ENCODE assay signal across 19 cellular contexts in genomic region chr19:13039211-13039789, GRCh38. TPM values are rescaled to one million over a fixed set of nuclear protein-coding genes. Genes with fewer than 3 reads are reported as not detected.
DNase-seq lines count a peak whose midpoint lies in the region; ATAC-seq and TF ChIP-seq lines count a peak whose summit lies in the region.
"Had no signal": no experiment of that assay in that cellular context is flagged by ENCODE, and none has a peak within 500 bp of the region (broad histone marks: within the 10 kb centered on the region; RNA-seq: fewer than 3 reads in every experiment).

No MANE protein-coding gene starts in this region.

- peaks cover 32% of the 10 kb centered on the region for H3K36me3 Mint-ChIP-seq in HFFc6 (ENCODE audit: low read depth)
- H3K36me3 Mint-ChIP-seq in activated T-helper 1 cell treated with anti-CD3 and anti-CD28 coated beads, Interleukin-12 subunit alpha, Interleukin-12 subunit beta, Interleukin-2, Interleukin-4 antibody, amounts not matched to agents 30 ng/mL and 10 ng/mL and 1 ng/mL, durations not matched to agents 14 hours and 24 hours and 36 hours (ENCODE audit: low read depth): no peaks in the 10 kb centered on the region
- H3K36me3 Mint-ChIP-seq in T-helper 2 cell treated with Interferon-gamma antibody and Interleukin-4, amounts not matched to agents 5 μg/mL and 100 μg/mL, for 36 hours (ENCODE audit: low read depth): no peaks in the 10 kb centered on the region
- H3K36me3 Mint-ChIP-seq: activated CD4-positive, alpha-beta memory T cell treated with anti-CD3 and anti-CD28 coated beads for 36 hours; CD4-positive, alpha-beta memory T cell; stimulated activated naive B cell treated with anti-CD40 and anti-IgM and Interleukin-4, amounts not matched to agents 10 μg/mL and 1 μg/mL and 100 μg/mL, for 72 hours had no signal

- H3K9me3 Mint-ChIP-seq in HFFc6: no peaks in the 10 kb centered on the region
- H3K9me3 Mint-ChIP-seq in activated T-helper 1 cell treated with anti-CD3 and anti-CD28 coated beads, Interleukin-12 subunit alpha, Interleukin-12 subunit beta, Interleukin-2, Interleukin-4 antibody, amounts not matched to agents 30 ng/mL and 10 ng/mL and 1 ng/mL, durations not matched to agents 14 hours and 24 hours and 36 hours: no peaks in the 10 kb centered on the region
- no peaks in the 10 kb centered on the region for H3K9me3 Mint-ChIP-seq in T-helper 2 cell treated with Interferon-gamma antibody and Interleukin-4, amounts not matched to agents 5 μg/mL and 100 μg/mL, for 36 hours
- H3K9me3 Mint-ChIP-seq: activated CD4-positive, alpha-beta memory T cell treated with anti-CD3 and anti-CD28 coated beads for 36 hours; activated T-cell treated with anti-CD3 and anti-CD28 coated beads, Interleukin-2, amount 50 U/mL, for 4 hours; CD4-positive, alpha-beta memory T cell; effector memory CD8-positive, alpha-beta T cell; stimulated activated naive B cell treated with anti-CD40 and anti-IgM and Interleukin-4, amounts not matched to agents 10 μg/mL and 1 μg/mL and 100 μg/mL, for 72 hours had no signal

- H3K4me1 Mint-ChIP-seq in HFFc6 (ENCODE audit: low read depth): peaks cover 89% of the 10 kb centered on the region
- H3K4me1 Mint-ChIP-seq in activated T-helper 1 cell treated with anti-CD3 and anti-CD28 coated beads, Interleukin-12 subunit alpha, Interleukin-12 subunit beta, Interleukin-2, Interleukin-4 antibody, amounts not matched to agents 30 ng/mL and 10 ng/mL and 1 ng/mL, durations not matched to agents 14 hours and 24 hours and 36 hours (ENCODE audit: low read depth): peaks cover 4% of the 10 kb centered on the region
- H3K4me1 Mint-ChIP-seq in T-helper 2 cell treated with Interferon-gamma antibody and Interleukin-4, amounts not matched to agents 5 μg/mL and 100 μg/mL, for 36 hours (ENCODE audit: low read depth): peaks cover 2% of the 10 kb centered on the region

- ATAC-seq in HG03457 (IDR thresholded peaks at IDR 0.05; ENCODE audit: unreplicated experiment): no peak
- ATAC-seq: activated T-cell treated with anti-CD3 and anti-CD28 coated beads, Interleukin-2, amount 50 U/mL, for 4 hours; effector memory CD8-positive, alpha-beta T cell; stimulated activated naive B cell treated with anti-CD40 and anti-IgM and Interleukin-4, amounts not matched to agents 10 μg/mL and 1 μg/mL and 100 μg/mL, for 72 hours had no signal

- H3K27me3 Mint-ChIP-seq in HFFc6 (ENCODE audit: insufficient read depth): peaks cover 2% of the 10 kb centered on the region; the same call in 1 of the 2 replicates
- H3K27me3 Mint-ChIP-seq in activated T-helper 1 cell treated with anti-CD3 and anti-CD28 coated beads, Interleukin-12 subunit alpha, Interleukin-12 subunit beta, Interleukin-2, Interleukin-4 antibody, amounts not matched to agents 30 ng/mL and 10 ng/mL and 1 ng/mL, durations not matched to agents 14 hours and 24 hours and 36 hours (ENCODE audit: insufficient read depth): peaks cover 7% of the 10 kb centered on the region
- H3K27me3 Mint-ChIP-seq in T-helper 2 cell treated with Interferon-gamma antibody and Interleukin-4, amounts not matched to agents 5 μg/mL and 100 μg/mL, for 36 hours (ENCODE audit: low read depth): no peaks in the 10 kb centered on the region
- H3K27me3 Mint-ChIP-seq: activated CD4-positive, alpha-beta memory T cell treated with anti-CD3 and anti-CD28 coated beads for 36 hours; activated naive CD8-positive, alpha-beta T cell; stimulated activated naive B cell treated with anti-CD40 and anti-IgM and Interleukin-4, amounts not matched to agents 10 μg/mL and 1 μg/mL and 100 μg/mL, for 72 hours had no signal

- TF ChIP-seq CTCF in HFFc6 (IDR thresholded peaks at IDR 0.05): no peak

- H3K27ac ChIP-seq in caudate nucleus (ENCODE audit: low read depth, low read length) (peak overlapping the region; percentile 55), layer of hippocampus (ENCODE audit: low read depth, low read length) (peak overlapping the region; percentile 76), subcutaneous abdominal adipose tissue (ENCODE audit: low read depth, low read length) (peak overlapping the region; percentile 99)
- H3K27ac ChIP-seq: cardiac muscle cell, HL-60, WERI-Rb-1 had no signal

- DNase-seq in HFFc6 (no peak), caudate nucleus (lab: John Stamatoyannopoulos, UW) (no peak), NCI-H1048 (lab: John Stamatoyannopoulos, UW) (no peak)
- DNase-seq in activated T-helper 1 cell treated with anti-CD3 and anti-CD28 coated beads, Interleukin-12 subunit alpha, Interleukin-12 subunit beta, Interleukin-2, Interleukin-4 antibody, amounts not matched to agents 30 ng/mL and 10 ng/mL and 1 ng/mL, durations not matched to agents 14 hours and 24 hours and 36 hours (ENCODE audit: low spot score): no peak
- no peak for DNase-seq in T-helper 2 cell treated with Interferon-gamma antibody and Interleukin-4, amounts not matched to agents 5 μg/mL and 100 μg/mL, for 36 hours (ENCODE audit: low spot score)
- DNase-seq: activated CD4-positive, alpha-beta memory T cell treated with anti-CD3 and anti-CD28 coated beads for 36 hours; activated T-cell treated with anti-CD3 and anti-CD28 coated beads, Interleukin-2, amount 50 U/mL, for 4 hours; CD4-positive, alpha-beta memory T cell; effector memory CD8-positive, alpha-beta T cell; NCI-H2081 treated with DMSO at 0.1 percent for 48 hours; NCI-H748 treated with DMSO at 0.1 percent for 48 hours; stimulated activated naive B cell treated with anti-CD40 and anti-IgM and Interleukin-4, amounts not matched to agents 10 μg/mL and 1 μg/mL and 100 μg/mL, for 72 hours; WERI-Rb-1 had no signal

- H3K27me3 ChIP-seq in layer of hippocampus (ENCODE audit: control insufficient read depth, insufficient read depth, low read length) (no peaks in the 10 kb centered on the region), subcutaneous abdominal adipose tissue (ENCODE audit: control insufficient read depth in 5 of 5, insufficient read depth in 4 of 5, low read length in 5 of 5) (no peaks in the 10 kb centered on the region)

- intact Hi-C loops in activated T-helper 1 cell treated with anti-CD3 and anti-CD28 coated beads, Interleukin-12 subunit alpha, Interleukin-12 subunit beta, Interleukin-2, Interleukin-4 antibody, amounts not matched to agents 30 ng/mL and 10 ng/mL and 1 ng/mL, durations not matched to agents 14 hours and 24 hours and 36 hours (cut with micrococcal nuclease): no loop called here

- H3K4me3 Mint-ChIP-seq in HFFc6: no peak overlapping the region
- no peak overlapping the region for H3K4me3 Mint-ChIP-seq in activated T-helper 1 cell treated with anti-CD3 and anti-CD28 coated beads, Interleukin-12 subunit alpha, Interleukin-12 subunit beta, Interleukin-2, Interleukin-4 antibody, amounts not matched to agents 30 ng/mL and 10 ng/mL and 1 ng/mL, durations not matched to agents 14 hours and 24 hours and 36 hours
- H3K4me3 Mint-ChIP-seq in T-helper 2 cell treated with Interferon-gamma antibody and Interleukin-4, amounts not matched to agents 5 μg/mL and 100 μg/mL, for 36 hours: no peak overlapping the region
- H3K4me3 Mint-ChIP-seq: activated CD4-positive, alpha-beta memory T cell treated with anti-CD3 and anti-CD28 coated beads for 36 hours; activated naive CD8-positive, alpha-beta T cell; activated T-cell treated with anti-CD3 and anti-CD28 coated beads, Interleukin-2, amount 50 U/mL, for 4 hours; CD4-positive, alpha-beta memory T cell; effector memory CD8-positive, alpha-beta T cell; stimulated activated naive B cell treated with anti-CD40 and anti-IgM and Interleukin-4, amounts not matched to agents 10 μg/mL and 1 μg/mL and 100 μg/mL, for 72 hours had no signal

- no peaks in the 10 kb centered on the region for H3K9me3 ChIP-seq in subcutaneous abdominal adipose tissue (ENCODE audit: control insufficient read depth in 5 of 5, low read length in 5 of 5)

- peak overlapping the region in 1 of 5 donors; percentile 41 for H3K4me3 ChIP-seq in subcutaneous abdominal adipose tissue (ENCODE audit: low read depth in 1 of 5, low read length in 5 of 5)
- H3K4me3 ChIP-seq: cardiac muscle cell had no signal

- peaks cover 0 to 2% (median 0%) of the 10 kb centered on the region in 5 donors for H3K36me3 ChIP-seq in subcutaneous abdominal adipose tissue (ENCODE audit: control insufficient read depth in 5 of 5, insufficient read depth in 5 of 5, low read length in 5 of 5)
- H3K36me3 ChIP-seq: cardiac muscle cell, WERI-Rb-1 had no signal

- peak overlapping the region in 1 of 5 donors; percentile 39 for H3K9ac ChIP-seq in subcutaneous abdominal adipose tissue (ENCODE audit: low read length in 5 of 5)

- H3K27ac Mint-ChIP-seq in HFFc6: peak overlapping the region; percentile 95; the same call in 1 of the 2 replicates
- no peak overlapping the region for H3K27ac Mint-ChIP-seq in activated T-helper 1 cell treated with anti-CD3 and anti-CD28 coated beads, Interleukin-12 subunit alpha, Interleukin-12 subunit beta, Interleukin-2, Interleukin-4 antibody, amounts not matched to agents 30 ng/mL and 10 ng/mL and 1 ng/mL, durations not matched to agents 14 hours and 24 hours and 36 hours
- H3K27ac Mint-ChIP-seq in T-helper 2 cell treated with Interferon-gamma antibody and Interleukin-4, amounts not matched to agents 5 μg/mL and 100 μg/mL, for 36 hours: no peak overlapping the region
- H3K27ac Mint-ChIP-seq: activated CD4-positive, alpha-beta memory T cell treated with anti-CD3 and anti-CD28 coated beads for 36 hours; activated naive CD8-positive, alpha-beta T cell; CD4-positive, alpha-beta memory T cell; effector memory CD8-positive, alpha-beta T cell; stimulated activated naive B cell treated with anti-CD40 and anti-IgM and Interleukin-4, amounts not matched to agents 10 μg/mL and 1 μg/mL and 100 μg/mL, for 72 hours had no signal

- peaks cover 29 to 94% (median 84%) of the 10 kb centered on the region in 5 donors for H3K4me1 ChIP-seq in subcutaneous abdominal adipose tissue (ENCODE audit: control insufficient read depth in 5 of 5, insufficient read depth in 5 of 5, low read length in 5 of 5)

RNA-seq across cellular contexts. Expression of gene NFIX, which starts 44.0 kb away (rescaled TPM):
- total RNA-seq in HFFc6 (2021; fragmentation: NEBNext Ultra II Directional; extraction: Animal tissue kit (Norgen Biotek cat#: 25700)): 100 to 1,000 TPM; 129 to 161 (median 142) TPM
- total RNA-seq in activated T-helper 1 cell treated with anti-CD3 and anti-CD28 coated beads, Interleukin-12 subunit alpha, Interleukin-12 subunit beta, Interleukin-2, Interleukin-4 antibody, amounts not matched to agents 30 ng/mL and 10 ng/mL and 1 ng/mL, durations not matched to agents 14 hours and 24 hours and 36 hours: 4.5 and 8.0 TPM in 2 replicates
- total RNA-seq: cardiac muscle cell had no signal

Comparison
In these comparisons a context has a peak if more than half of its experiments do, and no peak if none do; other contexts are left out.
1. RNA of gene NFIX, which starts 44.0 kb away (total RNA-seq): 129 to 161 TPM in HFFc6; 4.5 to 8.0 TPM in activated T-helper 1 cell treated with anti-CD3 and anti-CD28 coated beads, Interleukin-12 subunit alpha, Interleukin-12 subunit beta, Interleukin-2, Interleukin-4 antibody, amounts not matched to agents 30 ng/mL and 10 ng/mL and 1 ng/mL, durations not matched to agents 14 hours and 24 hours and 36 hours; every median in the first group is over 10 times any median in the second.
2. Peak in every context shown above with its lines, with median percentiles within 50 percentile points of each other: H3K27ac ChIP-seq.